2 cellular contexts compared by ENCODE assay signal in the genomic region with DNA sequence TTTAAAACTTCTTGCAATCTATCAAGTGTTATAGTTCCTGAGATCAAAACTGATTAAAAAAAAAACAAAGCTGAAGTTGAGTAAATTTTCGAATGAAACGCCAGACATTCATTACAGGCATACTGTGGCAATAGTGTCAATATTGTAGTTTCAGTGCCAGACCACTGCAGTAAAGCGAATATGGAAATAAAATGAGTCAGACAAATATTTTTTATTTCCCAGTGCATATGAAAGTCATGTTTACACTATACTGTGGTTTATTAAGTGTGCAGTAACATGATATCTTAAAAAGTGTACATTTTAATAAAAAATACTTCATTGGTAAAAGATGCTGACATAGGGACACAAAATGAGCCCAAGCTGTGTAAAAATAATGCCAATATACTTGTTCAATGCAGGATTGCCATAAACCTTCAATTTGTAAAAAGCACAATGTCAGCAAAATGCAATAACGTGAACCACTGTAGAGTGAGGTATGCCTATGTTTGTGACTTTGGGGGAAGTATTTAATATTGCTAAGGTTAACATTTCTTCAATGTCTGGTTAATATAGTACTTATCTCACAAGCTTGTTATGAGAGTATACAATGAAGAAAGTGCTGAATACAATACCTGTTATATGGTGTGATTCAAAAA.
A peak's percentile ranks its signal among the peaks of the same experiment; 100 is the strongest.
TF ChIP-seq lines count a peak whose summit lies in the region.

No MANE protein-coding gene starts in this region.

TF ChIP-seq in HepG2, 621 proteins besides CTCF, POLR2A, EP300 and RAD21:
- TF ChIP-seq ZBTB37 (CRISPR knock-in tag; IDR thresholded peaks at IDR 0.05) (no peak), FOXO1 (CRISPR knock-in tag; IDR thresholded peaks at IDR 0.05) (no peak), ZNF350 (CRISPR knock-in tag; IDR thresholded peaks at IDR 0.05; ENCODE audit: borderline replicate concordance, low read depth) (no peak), RXRA (CRISPR knock-in tag; IDR thresholded peaks at IDR 0.05) (no peak), MAFF (IDR thresholded peaks at IDR 0.05; ENCODE audit: low read depth, low read length) (peak; percentile 92), ZFAT (CRISPR knock-in tag; conservative IDR thresholded peaks at IDR 0.05) (no peak), ZFYVE20 (CRISPR knock-in tag; IDR thresholded peaks at IDR 0.05; ENCODE audit: borderline replicate concordance, low read depth) (no peak), MAFK (conservative IDR thresholded peaks at IDR 0.05 in 1 of 2, IDR thresholded peaks at IDR 0.05 in 1 of 2; ENCODE audit: low read length in 2 of 2) (peak; percentile 87 to 94)

TF ChIP-seq in K562, 482 proteins besides CTCF, POLR2A, EP300 and RAD21:
- TF ChIP-seq MAFF (IDR thresholded peaks at IDR 0.05; ENCODE audit: low read length) (peak; percentile 38; the same call in 1 of the 2 replicates), CREB1 (IDR thresholded peaks at IDR 0.05) (no peak), CREB1 (CRISPR knock-in tag; IDR thresholded peaks at IDR 0.05) (no peak), ASH1L (IDR thresholded peaks at IDR 0.05; ENCODE audit: borderline replicate concordance, low read depth, partially characterized antibody) (no peak), MAFG (tag; conservative IDR thresholded peaks at IDR 0.05) (0 out of 2 replicates have a peak, but pooled peaks have one; percentile 7), MAFK (IDR thresholded peaks at IDR 0.05; ENCODE audit: low read length) (peak; percentile 27; the same call in 1 of the 2 replicates)
